Comparison of ENCODE assay signal across 23 cellular contexts in the genomic region with DNA sequence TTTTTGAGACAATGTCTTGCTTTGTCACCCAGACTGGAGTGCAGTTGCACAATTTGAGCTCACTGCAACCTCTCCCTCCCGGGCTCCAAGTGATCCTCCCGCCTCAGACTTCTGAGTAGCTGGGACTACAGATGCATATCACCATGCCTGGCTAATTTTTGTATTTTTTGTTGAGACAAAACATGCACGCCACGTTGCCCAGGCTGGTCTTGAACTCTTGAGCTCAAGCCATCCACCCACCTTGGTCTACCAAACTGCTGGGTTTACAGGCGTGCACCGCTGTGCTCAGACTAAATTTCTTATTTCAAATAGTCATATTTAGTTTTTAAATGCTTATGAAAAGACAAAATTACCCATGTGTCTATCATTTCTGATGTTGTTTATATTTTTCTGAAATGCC.
"Had no signal": no experiment of that assay in that cellular context is flagged by ENCODE, and none has a peak within 500 bp of the region (broad histone marks: within the 10 kb centered on the region; RNA-seq: fewer than 3 reads in every experiment).

No MANE protein-coding gene starts in this region.

- H3K27me3 ChIP-seq: colonic mucosa, dorsolateral prefrontal cortex, esophagus muscularis mucosa, esophagus squamous epithelium, foreskin keratinocyte, gastrocnemius medialis, gastroesophageal sphincter, heart left ventricle, heart right ventricle had no signal

- H3K27ac ChIP-seq: colonic mucosa, coronary artery, dorsolateral prefrontal cortex, epithelial cell of prostate, esophagus muscularis mucosa, esophagus squamous epithelium, foreskin keratinocyte, gastrocnemius medialis, gastroesophageal sphincter, heart left ventricle, heart right ventricle had no signal

- H3K4me3 ChIP-seq: colonic mucosa, coronary artery, dorsolateral prefrontal cortex, esophagus muscularis mucosa, esophagus squamous epithelium, gastrocnemius medialis, gastroesophageal sphincter, heart left ventricle, heart right ventricle had no signal

- H3K36me3 ChIP-seq: colonic mucosa, esophagus muscularis mucosa, esophagus squamous epithelium, gastrocnemius medialis, gastroesophageal sphincter, heart left ventricle, heart right ventricle had no signal

- H3K9me3 ChIP-seq: colonic mucosa, esophagus muscularis mucosa, gastrocnemius medialis, heart left ventricle had no signal

- DNase-seq: colonic mucosa; cortex of kidney; dermis blood vessel endothelial cell; dorsolateral prefrontal cortex; effector CD4-positive, alpha-beta T cell; effector CD8-positive, alpha-beta T cell; effector memory CD4-positive, alpha-beta T cell; effector memory CD8-positive, alpha-beta T cell; endodermal cell; erythroblast; esophagus squamous epithelium; foreskin fibroblast; foreskin keratinocyte; foreskin melanocyte; gastrocnemius medialis; glutamatergic neuron; head of caudate nucleus; heart left ventricle; heart right ventricle had no signal

- H3K4me1 ChIP-seq: colonic mucosa, esophagus muscularis mucosa, esophagus squamous epithelium, foreskin keratinocyte, gastrocnemius medialis, gastroesophageal sphincter, heart left ventricle, heart right ventricle had no signal
